Comparison of ENCODE assay signal across 21 cellular contexts in genomic region chr1:168098534-168099313, GRCh38. TPM values are rescaled to one million over a fixed set of nuclear protein-coding genes. Genes with fewer than 3 reads are reported as not detected.
DNase-seq lines count a peak whose midpoint lies in the region; ATAC-seq, FAIRE-seq and TF ChIP-seq lines count a peak whose summit lies in the region.
"Had no signal": no experiment of that assay in that cellular context is flagged by ENCODE, and none has a peak within 500 bp of the region (broad histone marks: within the 10 kb centered on the region; RNA-seq: fewer than 3 reads in every experiment).

No MANE protein-coding gene starts in this region.

- no peak overlapping the region for H2BK120ac ChIP-seq in neuronal stem cell (ENCODE audit: low read depth, low read length)

- no peak overlapping the region for H3K4ac ChIP-seq in neuronal stem cell (ENCODE audit: low read length)

- H3K27ac ChIP-seq in HepG2 (ENCODE audit: extremely low read length, insufficient read depth, low read length), result no peak overlapping the region
- no peak overlapping the region for H3K27ac ChIP-seq in right lobe of liver
- peak overlapping the region; percentile 34 to 61 (median 50) for H3K27ac ChIP-seq in esophagus muscularis mucosa (replicated peaks in 1 of 4)
- H3K27ac ChIP-seq in neuronal stem cell (replicated peaks; ENCODE audit: low read length), result no peak overlapping the region
- H3K27ac ChIP-seq: A549; BLaER1 treated with 17β-estradiol and CSF1 and Interleukin-3, amounts not matched to agents 10 nM and 100 nM; HL-60 had no signal

- intact Hi-C loops in HepG2 (cut with micrococcal nuclease; ENCODE audit: unreplicated experiment), result no loop called here
- intact Hi-C loops in right lobe of liver (cut with DNase I), result no loop called here
- intact Hi-C loops in esophagus muscularis mucosa (cut with DNase I), result no loop called here
- intact Hi-C loops in sciatic nerve (cut with DNase I), result no loop called here

- TF ChIP-seq EP300 in HepG2 (IDR thresholded peaks at IDR 0.05; ENCODE audit: low read depth in 2 of 2, low read length in 2 of 2), result no peak
- no peak for TF ChIP-seq EP300 in HepG2 (CRISPR knock-in tag; IDR thresholded peaks at IDR 0.05; ENCODE audit: borderline replicate concordance)
- no peak for TF ChIP-seq EP300 in esophagus muscularis mucosa (IDR thresholded peaks at IDR 0.05)

- H4K91ac ChIP-seq in neuronal stem cell (ENCODE audit: low read depth, low read length, poor library complexity), result no peak overlapping the region

- H4K8ac ChIP-seq in neuronal stem cell (ENCODE audit: low read depth, low read length), result no peak overlapping the region

- no peaks in the 10 kb centered on the region for H3K79me1 ChIP-seq in neuronal stem cell (ENCODE audit: low read depth, low read length)

- no peak overlapping the region for H3K23ac ChIP-seq in neuronal stem cell (ENCODE audit: low read depth, low read length, poor library complexity)

- peaks cover 3 to 4% of the 10 kb centered on the region in 2 experiments; a peak in 1 of 5 replicates for H3K27me3 ChIP-seq in HepG2 (ENCODE audit: control insufficient read depth in 1 of 2, insufficient read depth in 2 of 2, low read length in 2 of 2)
- no peaks in the 10 kb centered on the region for H3K27me3 ChIP-seq in right lobe of liver
- H3K27me3 ChIP-seq in esophagus muscularis mucosa, result no peaks in the 10 kb centered on the region
- no peaks in the 10 kb centered on the region for H3K27me3 ChIP-seq in neuronal stem cell (ENCODE audit: control insufficient read depth in 3 of 3, insufficient read depth in 3 of 3, low read depth in 1 of 3, low read length in 3 of 3)
- H3K27me3 ChIP-seq: BLaER1 treated with 17β-estradiol and CSF1 and Interleukin-3, amounts not matched to agents 10 nM and 100 nM had no signal

- H3K4me3 Mint-ChIP-seq in nephron progenitor cell, result no peak overlapping the region
- H3K4me3 Mint-ChIP-seq: CD8-positive, alpha-beta memory T cell had no signal

- H3K18ac ChIP-seq in neuronal stem cell (ENCODE audit: low read length), result no peak overlapping the region

- CTCF ChIA-PET in HepG2 (lab: Yijun Ruan, JAX; ENCODE audit: low intra/inter-chr PET ratio, low total read pairs), result no interaction called here

- POLR2A ChIA-PET in HepG2 (lab: Yijun Ruan, JAX), result no interaction called here

- no TSS peak for BruUV-seq in HepG2 (replicated peaks; lab: Mats Ljungman, UMichigan)

- no peak overlapping the region for H3K9ac ChIP-seq in HepG2 (ENCODE audit: insufficient read depth, low read depth, low read length)
- no peak overlapping the region for H3K9ac ChIP-seq in neuronal stem cell (ENCODE audit: low read depth, low read length, poor library complexity)
- H3K9ac ChIP-seq: BLaER1 treated with 17β-estradiol and CSF1 and Interleukin-3, amounts not matched to agents 10 nM and 100 nM had no signal

- TF ChIP-seq CTCF in HepG2 (CRISPR knock-in tag; IDR thresholded peaks at IDR 0.05) (no peak), right lobe of liver (IDR thresholded peaks at IDR 0.05) (no peak), esophagus muscularis mucosa (IDR thresholded peaks at IDR 0.05) (no peak), nephron progenitor cell (IDR thresholded peaks at IDR 0.05) (no peak)

- H2BK15ac ChIP-seq in neuronal stem cell (ENCODE audit: low read length), result no peak overlapping the region

- no peaks in the 10 kb centered on the region for H4K20me1 ChIP-seq in HepG2 (ENCODE audit: insufficient read depth, low read length)
- H4K20me1 ChIP-seq: BLaER1 treated with 17β-estradiol and CSF1 and Interleukin-3, amounts not matched to agents 10 nM and 100 nM had no signal

- peaks cover 20% of the 10 kb centered on the region for H3K4me1 Mint-ChIP-seq in nephron progenitor cell
- H3K4me1 Mint-ChIP-seq: CD8-positive, alpha-beta memory T cell had no signal

- no peak overlapping the region for H2BK5ac ChIP-seq in neuronal stem cell (ENCODE audit: low read length)

- DNase-seq in HepG2 (ENCODE audit: low spot score), result no peak
- DNase-seq in right lobe of liver, result no peak
- DNase-seq in esophagus muscularis mucosa (ENCODE audit: extremely low spot score), result no peak
- DNase-seq in sciatic nerve (ENCODE audit: low spot score), result no peak
- DNase-seq in nephron progenitor cell, result no peak
- no peak for DNase-seq in cerebellar cortex (ENCODE audit: low spot score)
- DNase-seq in neuronal stem cell (ENCODE audit: low spot score), result no peak
- DNase-seq: CD8-positive, alpha-beta memory T cell; GDM1; HCEC 1CT; MV-4-11; NCI-H1417; NCI-H187 treated with DMSO at 0.1 percent for 48 hours; NCI-H526 treated with DMSO at 0.1 percent for 48 hours; NK-92 treated with Interleukin-12 subunit alpha and Interleukin-12 subunit beta, amount 100 ng/mL, for 24 hours had no signal

- 60% methylated on average over 12 of the region's 15 CpGs for WGBS in HepG2 (ENCODE audit: low lambda C conversion rate)
- 82% methylated on average over 10 of the region's 15 CpGs for WGBS in right lobe of liver (ENCODE audit: insufficient coverage, low coverage, low lambda C conversion rate, missing lambda C conversion rate)
- 88% methylated on average over 13 of the region's 15 CpGs for WGBS in esophagus muscularis mucosa
- WGBS in neuronal stem cell (ENCODE audit: extremely low coverage in 2 of 2, insufficient read length in 2 of 2, insufficient replicate concordance in 1 of 2), 2 donors, result no CpG with 5 or more reads among the region's 15 CpGs

- no peak overlapping the region for H3K27ac Mint-ChIP-seq in nephron progenitor cell

- no peaks in the 10 kb centered on the region for H3K9me3 Mint-ChIP-seq in nephron progenitor cell
- H3K9me3 Mint-ChIP-seq: CD8-positive, alpha-beta memory T cell had no signal

- H3K4me1 ChIP-seq in HepG2 (ENCODE audit: insufficient read depth, low read length) (peaks cover 1% of the 10 kb centered on the region), right lobe of liver (no peaks in the 10 kb centered on the region), esophagus muscularis mucosa (peaks cover 0 to 29% (median 25%) of the 10 kb centered on the region in 4 donors), neuronal stem cell (ENCODE audit: control insufficient read depth in 2 of 2, insufficient read depth in 1 of 2, low read depth in 1 of 2, low read length in 2 of 2) (no peaks in the 10 kb centered on the region)
- H3K4me1 ChIP-seq: A549 had no signal

- TF ChIP-seq POLR2A in HepG2 (IDR thresholded peaks at IDR 0.05; ENCODE audit: insufficient read depth in 1 of 2, low read depth in 2 of 2, low read length in 2 of 2), result no peak
- no peak for TF ChIP-seq POLR2A in right lobe of liver (IDR thresholded peaks at IDR 0.05)
- TF ChIP-seq POLR2A in esophagus muscularis mucosa (IDR thresholded peaks at IDR 0.05; ENCODE audit: low read depth), result no peak

- no peak overlapping the region for H2AK5ac ChIP-seq in neuronal stem cell (ENCODE audit: low read depth, low read length)

- in situ Hi-C loops in HepG2 (cut with HindIII; ENCODE audit: extremely low pct_ligation_motif_present, low pct_unique_long_range_greater_than_20kb), result no loop called here

- H3K9me3 ChIP-seq in HepG2 (ENCODE audit: low read length) (no peaks in the 10 kb centered on the region), right lobe of liver (no peaks in the 10 kb centered on the region), esophagus muscularis mucosa (no peaks in the 10 kb centered on the region), neuronal stem cell (replicated peaks in 1 of 2; ENCODE audit: control insufficient read depth in 2 of 2, insufficient read depth in 1 of 2, low read depth in 1 of 2, low read length in 2 of 2) (no peaks in the 10 kb centered on the region)
- H3K9me3 ChIP-seq: A549; BLaER1 treated with 17β-estradiol and CSF1 and Interleukin-3, amounts not matched to agents 10 nM and 100 nM had no signal

- TF ChIP-seq RAD21 in HepG2 (CRISPR knock-in tag; IDR thresholded peaks at IDR 0.05), result no peak

- H3K4me3 ChIP-seq in HepG2 (replicated peaks in 1 of 3; ENCODE audit: insufficient read depth in 1 of 3, low read depth in 2 of 3, low read length in 3 of 3) (no peak overlapping the region), right lobe of liver (no peak overlapping the region), esophagus muscularis mucosa (no peak overlapping the region), neuronal stem cell (ENCODE audit: low read length in 2 of 2) (no peak overlapping the region)
- H3K4me3 ChIP-seq: A549; BLaER1 treated with 17β-estradiol and CSF1 and Interleukin-3, amounts not matched to agents 10 nM and 100 nM had no signal

- no peak for FAIRE-seq in HepG2 (lab: Jason Lieb, UNC)
- FAIRE-seq: A549, GM12891, GM18507, HTR-8/SVneo had no signal

- H2AFZ ChIP-seq in HepG2 (ENCODE audit: low read length) (no peak overlapping the region), neuronal stem cell (ENCODE audit: low read length) (no peak overlapping the region)

- ATAC-seq in HepG2 (peak; percentile 27; the same call in 1 of the 3 replicates), right lobe of liver (no peak), sciatic nerve (peak; percentile 21)
- ATAC-seq: A549 had no signal

- H3K4me2 ChIP-seq in HepG2 (ENCODE audit: low read depth, low read length), result no peak overlapping the region
- H3K4me2 ChIP-seq in neuronal stem cell (ENCODE audit: insufficient read depth, low read length, poor library complexity, severe bottlenecking), result no peak overlapping the region
- H3K4me2 ChIP-seq: A549 had no signal

- no peak overlapping the region for H3K14ac ChIP-seq in neuronal stem cell (ENCODE audit: low read length)

- H3K27me3 Mint-ChIP-seq in nephron progenitor cell (ENCODE audit: low read depth, poor library complexity), result no peaks in the 10 kb centered on the region

- no peak overlapping the region for H2BK12ac ChIP-seq in neuronal stem cell (ENCODE audit: low read length)

- peaks cover 71% of the 10 kb centered on the region for H3K36me3 Mint-ChIP-seq in nephron progenitor cell (ENCODE audit: low read depth)
- H3K36me3 Mint-ChIP-seq: CD8-positive, alpha-beta memory T cell had no signal

- H3K36me3 ChIP-seq in HepG2 (replicated peaks in 1 of 2; ENCODE audit: control insufficient read depth in 1 of 2, insufficient read depth in 2 of 2, low read length in 2 of 2), result no peaks in the 10 kb centered on the region
- no peaks in the 10 kb centered on the region for H3K36me3 ChIP-seq in right lobe of liver
- H3K36me3 ChIP-seq in esophagus muscularis mucosa, result peaks cover 6 to 54% (median 23%) of the 10 kb centered on the region in 4 donors
- peaks cover 30 to 89% of the 10 kb centered on the region in 2 donors for H3K36me3 ChIP-seq in neuronal stem cell (replicated peaks in 1 of 2; ENCODE audit: control insufficient read depth in 2 of 2, insufficient read depth in 2 of 2, low read length in 2 of 2)
- H3K36me3 ChIP-seq: BLaER1 treated with 17β-estradiol and CSF1 and Interleukin-3, amounts not matched to agents 10 nM and 100 nM had no signal

- no peaks in the 10 kb centered on the region for H3K79me2 ChIP-seq in HepG2 (ENCODE audit: insufficient read depth, low read length)

RNA-seq across cellular contexts. Expression of gene GPR161, which starts 38.0 kb away (rescaled TPM):
- total RNA-seq in HepG2 (2016; rRNA removed; fragmentation: Illumina TruSeq; extraction: Trizol), result 0.08 and 0.35 TPM in 2 replicates
- total RNA-seq in HepG2 (2016; cell fraction: cytosol; rRNA removed; fragmentation: Illumina TruSeq; extraction: Trizol; ENCODE audit: low read depth), result 0.30 and 0.35 TPM in 2 replicates
- total RNA-seq in HepG2 (2016; cell fraction: insoluble cytoplasmic fraction; rRNA removed; fragmentation: Illumina TruSeq; extraction: Trizol), result 0.09 and 0.15 TPM in 2 replicates
- 0.22 and 0.28 TPM in 2 replicates for total RNA-seq in HepG2 (2016; cell fraction: membrane; rRNA removed; fragmentation: Illumina TruSeq; extraction: Trizol)
- total RNA-seq in HepG2 (2016; cell fraction: nucleus; rRNA removed; fragmentation: Illumina TruSeq; extraction: Trizol), result 0.06 and 0.19 TPM in 2 replicates
- polyA plus RNA-seq in HepG2 (2011; rRNA removed), result 0.13 TPM in 2 replicates
- polyA plus RNA-seq in HepG2 (2011; cell fraction: cytosol; rRNA removed), result 0.12 TPM in 2 replicates
- 0.08 and 0.23 TPM in 2 replicates for polyA plus RNA-seq in HepG2 (2011; cell fraction: nucleus; rRNA removed)
- polyA plus RNA-seq in HepG2 (2012), result 0.09 and 0.11 TPM in 2 replicates
- polyA plus RNA-seq in HepG2 (2016; cell fraction: cytosol; fragmentation: Illumina TruSeq; extraction: Trizol; ENCODE audit: low read depth), result 0.26 TPM in 2 replicates
- 0.08 and 0.23 TPM in 2 replicates for polyA plus RNA-seq in HepG2 (2016; cell fraction: insoluble cytoplasmic fraction; fragmentation: Illumina TruSeq; extraction: Trizol; ENCODE audit: low read depth)
- polyA plus RNA-seq in HepG2 (2016; cell fraction: membrane; fragmentation: Illumina TruSeq; extraction: Trizol; ENCODE audit: low read depth), result 0.13 and 0.23 TPM in 2 replicates
- polyA plus RNA-seq in HepG2 (2016; cell fraction: nucleus; fragmentation: Illumina TruSeq; extraction: Trizol; ENCODE audit: insufficient read depth, low read depth), result 0.21 and 0.25 TPM in 2 replicates
- polyA minus RNA-seq in HepG2 (2011; rRNA and poly(A)+ RNA removed; ENCODE audit: low replicate concordance), result 1.1 and 15.7 TPM in 2 replicates
- 0.59 TPM in 1 of 2 replicates, not detected in the other for polyA minus RNA-seq in HepG2 (2011; cell fraction: cytosol; rRNA and poly(A)+ RNA removed)
- polyA minus RNA-seq in HepG2 (2011; cell fraction: nucleus; rRNA and poly(A)+ RNA removed), result 0.26 and 0.37 TPM in 2 replicates
- 1 to 10 TPM in 1 of 6 experiments, under 1 TPM in 5; 0.43 to 1.4 (median 0.48) TPM for total RNA-seq in right lobe of liver
- 10 to 100 TPM; 19.5 to 46.7 (median 22.9) TPM for total RNA-seq in esophagus muscularis mucosa
- 10.7 TPM for total RNA-seq in sciatic nerve
- 19.6 TPM for polyA plus RNA-seq in neuronal stem cell (2013, experiment 1 of 2)
- polyA plus RNA-seq in neuronal stem cell (2013, experiment 2 of 2), result 19.7 TPM

Comparison
In these comparisons a context has a peak if more than half of its experiments do, and no peak if none do; other contexts are left out.
1. ATAC-seq: peak in HepG2 (single experiment) and sciatic nerve (single experiment); none in right lobe of liver (0 of 4).
2. H3K27ac ChIP-seq: peak in esophagus muscularis mucosa (4 of 4); none in HepG2 (single experiment), right lobe of liver (0 of 3) and neuronal stem cell (single experiment).